30 cellular contexts compared by ENCODE assay signal in genomic region chr2:123095219-123095618, GRCh38.
"Had no signal": no experiment of that assay in that cellular context is flagged by ENCODE, and none has a peak within 500 bp of the region (broad histone marks: within the 10 kb centered on the region; RNA-seq: fewer than 3 reads in every experiment).

No MANE protein-coding gene starts in this region.

- H3K4me3 ChIP-seq: ascending aorta, cardiac muscle cell, colonic mucosa, pancreas, psoas muscle, sigmoid colon, suprapubic skin, tibial artery, uterus had no signal

- FAIRE-seq: frontal cortex, islet of Langerhans, pancreas, small intestine, TTC549 had no signal

- H3K27me3 ChIP-seq: ascending aorta, cardiac muscle cell, colonic mucosa, pancreas, sigmoid colon, suprapubic skin, tibial artery, uterus had no signal

- H3K9me3 Mint-ChIP-seq: brain, nephron had no signal

- H3K27ac Mint-ChIP-seq: activated CD4-positive, alpha-beta memory T cell treated with anti-CD3 and anti-CD28 coated beads, Interleukin-2, amount 10 ng/mL, durations not matched to agents 7 days and 5 days; activated CD4-positive, alpha-beta T cell treated with anti-CD3 and anti-CD28 coated beads, Interleukin-2, amount 10 ng/mL, durations not matched to agents 7 days and 5 days; activated naive CD4-positive, alpha-beta T cell treated with anti-CD3 and anti-CD28 coated beads, Interleukin-2, amount 10 ng/mL, durations not matched to agents 7 days and 5 days; activated naive CD8-positive, alpha-beta T cell treated with anti-CD3 and anti-CD28 coated beads, Interleukin-2, amount 10 ng/mL, durations not matched to agents 7 days and 5 days; activated T-cell treated with anti-CD3 and anti-CD28 coated beads, Interleukin-2, amount 50 U/mL, for 24 hours; nephron; stimulated activated naive B cell treated with anti-CD40 and anti-IgM and Interleukin-4, amounts not matched to agents 10 μg/mL and 1 μg/mL and 100 μg/mL, for 72 hours had no signal

- H3K36me3 ChIP-seq: ascending aorta, cardiac muscle cell, colonic mucosa, pancreas, sigmoid colon, suprapubic skin, tibial artery, uterus, WERI-Rb-1 had no signal

- DNase-seq: activated CD4-positive, alpha-beta memory T cell treated with anti-CD3 and anti-CD28 coated beads, Interleukin-2, amount 10 ng/mL, durations not matched to agents 7 days and 5 days; activated CD4-positive, alpha-beta T cell treated with anti-CD3 and anti-CD28 coated beads for 1 hour; activated CD4-positive, alpha-beta T cell treated with anti-CD3 and anti-CD28 coated beads, Interleukin-2, amount 10 ng/mL, durations not matched to agents 7 days and 5 days; activated CD8-positive, alpha-beta memory T cell treated with anti-CD3 and anti-CD28 coated beads, Interleukin-2, amount 50 U/mL, for 48 hours; activated gamma-delta T cell; activated naive CD4-positive, alpha-beta T cell treated with anti-CD3 and anti-CD28 coated beads, Interleukin-2, amount 10 ng/mL, durations not matched to agents 7 days and 5 days; activated naive CD8-positive, alpha-beta T cell treated with anti-CD3 and anti-CD28 coated beads, Interleukin-2, amount 10 ng/mL, durations not matched to agents 7 days and 5 days; activated T-cell treated with anti-CD3 and anti-CD28 coated beads, Interleukin-2, amount 50 U/mL, for 24 hours; cerebellar nuclear complex; colonic mucosa; effector CD8-positive, alpha-beta T cell; left ventricle myocardium superior; nucleus accumbens; pancreas; psoas muscle; sigmoid colon; small intestine; stimulated activated CD4-positive, alpha-beta T cell treated with anti-CD3 and anti-CD28 coated beads, Interleukin-1b, Interleukin-23, amount 100 ng/mL, for 48 hours; stimulated activated naive B cell treated with anti-CD40 and anti-IgM and Interleukin-4, amounts not matched to agents 10 μg/mL and 1 μg/mL and 100 μg/mL, for 72 hours; tibial artery; uterus; WERI-Rb-1 had no signal

- H3K9me3 ChIP-seq: ascending aorta, colonic mucosa, pancreas, psoas muscle, sigmoid colon, suprapubic skin, tibial artery, uterus had no signal

- H3K27me3 Mint-ChIP-seq: activated CD4-positive, alpha-beta memory T cell treated with anti-CD3 and anti-CD28 coated beads, Interleukin-2, amount 10 ng/mL, durations not matched to agents 7 days and 5 days; activated CD4-positive, alpha-beta T cell treated with anti-CD3 and anti-CD28 coated beads, Interleukin-2, amount 10 ng/mL, durations not matched to agents 7 days and 5 days; activated naive CD4-positive, alpha-beta T cell treated with anti-CD3 and anti-CD28 coated beads, Interleukin-2, amount 10 ng/mL, durations not matched to agents 7 days and 5 days; activated naive CD8-positive, alpha-beta T cell treated with anti-CD3 and anti-CD28 coated beads, Interleukin-2, amount 10 ng/mL, durations not matched to agents 7 days and 5 days; activated T-cell treated with anti-CD3 and anti-CD28 coated beads, Interleukin-2, amount 50 U/mL, for 24 hours; stimulated activated naive B cell treated with anti-CD40 and anti-IgM and Interleukin-4, amounts not matched to agents 10 μg/mL and 1 μg/mL and 100 μg/mL, for 72 hours had no signal

- H3K36me3 Mint-ChIP-seq: activated naive CD4-positive, alpha-beta T cell treated with anti-CD3 and anti-CD28 coated beads, Interleukin-2, amount 10 ng/mL, durations not matched to agents 7 days and 5 days; activated naive CD8-positive, alpha-beta T cell treated with anti-CD3 and anti-CD28 coated beads, Interleukin-2, amount 10 ng/mL, durations not matched to agents 7 days and 5 days; brain; stimulated activated naive B cell treated with anti-CD40 and anti-IgM and Interleukin-4, amounts not matched to agents 10 μg/mL and 1 μg/mL and 100 μg/mL, for 72 hours had no signal

- H3K4me1 Mint-ChIP-seq: activated CD4-positive, alpha-beta memory T cell treated with anti-CD3 and anti-CD28 coated beads, Interleukin-2, amount 10 ng/mL, durations not matched to agents 7 days and 5 days; activated CD4-positive, alpha-beta T cell treated with anti-CD3 and anti-CD28 coated beads, Interleukin-2, amount 10 ng/mL, durations not matched to agents 7 days and 5 days; activated naive CD4-positive, alpha-beta T cell treated with anti-CD3 and anti-CD28 coated beads, Interleukin-2, amount 10 ng/mL, durations not matched to agents 7 days and 5 days; activated naive CD8-positive, alpha-beta T cell treated with anti-CD3 and anti-CD28 coated beads, Interleukin-2, amount 10 ng/mL, durations not matched to agents 7 days and 5 days; stimulated activated naive B cell treated with anti-CD40 and anti-IgM and Interleukin-4, amounts not matched to agents 10 μg/mL and 1 μg/mL and 100 μg/mL, for 72 hours had no signal

- H3K4me1 ChIP-seq: ascending aorta, colonic mucosa, pancreas, psoas muscle, sigmoid colon, suprapubic skin, tibial artery, uterus had no signal

- ATAC-seq: left ventricle myocardium superior; pancreas; psoas muscle; stimulated activated naive B cell treated with anti-CD40 and anti-IgM and Interleukin-4, amounts not matched to agents 10 μg/mL and 1 μg/mL and 100 μg/mL, for 72 hours had no signal

- H3K27ac ChIP-seq: ascending aorta, cardiac muscle cell, colonic mucosa, pancreas, psoas muscle, sigmoid colon, suprapubic skin, tibial artery, uterus, WERI-Rb-1 had no signal

- H3K4me3 Mint-ChIP-seq: activated CD4-positive, alpha-beta memory T cell treated with anti-CD3 and anti-CD28 coated beads, Interleukin-2, amount 10 ng/mL, durations not matched to agents 7 days and 5 days; activated CD4-positive, alpha-beta T cell treated with anti-CD3 and anti-CD28 coated beads, Interleukin-2, amount 10 ng/mL, durations not matched to agents 7 days and 5 days; activated naive CD4-positive, alpha-beta T cell treated with anti-CD3 and anti-CD28 coated beads, Interleukin-2, amount 10 ng/mL, durations not matched to agents 7 days and 5 days; activated naive CD8-positive, alpha-beta T cell treated with anti-CD3 and anti-CD28 coated beads, Interleukin-2, amount 10 ng/mL, durations not matched to agents 7 days and 5 days; activated T-cell treated with anti-CD3 and anti-CD28 coated beads, Interleukin-2, amount 50 U/mL, for 24 hours; brain; nephron; stimulated activated naive B cell treated with anti-CD40 and anti-IgM and Interleukin-4, amounts not matched to agents 10 μg/mL and 1 μg/mL and 100 μg/mL, for 72 hours had no signal
